In the genomic region with DNA sequence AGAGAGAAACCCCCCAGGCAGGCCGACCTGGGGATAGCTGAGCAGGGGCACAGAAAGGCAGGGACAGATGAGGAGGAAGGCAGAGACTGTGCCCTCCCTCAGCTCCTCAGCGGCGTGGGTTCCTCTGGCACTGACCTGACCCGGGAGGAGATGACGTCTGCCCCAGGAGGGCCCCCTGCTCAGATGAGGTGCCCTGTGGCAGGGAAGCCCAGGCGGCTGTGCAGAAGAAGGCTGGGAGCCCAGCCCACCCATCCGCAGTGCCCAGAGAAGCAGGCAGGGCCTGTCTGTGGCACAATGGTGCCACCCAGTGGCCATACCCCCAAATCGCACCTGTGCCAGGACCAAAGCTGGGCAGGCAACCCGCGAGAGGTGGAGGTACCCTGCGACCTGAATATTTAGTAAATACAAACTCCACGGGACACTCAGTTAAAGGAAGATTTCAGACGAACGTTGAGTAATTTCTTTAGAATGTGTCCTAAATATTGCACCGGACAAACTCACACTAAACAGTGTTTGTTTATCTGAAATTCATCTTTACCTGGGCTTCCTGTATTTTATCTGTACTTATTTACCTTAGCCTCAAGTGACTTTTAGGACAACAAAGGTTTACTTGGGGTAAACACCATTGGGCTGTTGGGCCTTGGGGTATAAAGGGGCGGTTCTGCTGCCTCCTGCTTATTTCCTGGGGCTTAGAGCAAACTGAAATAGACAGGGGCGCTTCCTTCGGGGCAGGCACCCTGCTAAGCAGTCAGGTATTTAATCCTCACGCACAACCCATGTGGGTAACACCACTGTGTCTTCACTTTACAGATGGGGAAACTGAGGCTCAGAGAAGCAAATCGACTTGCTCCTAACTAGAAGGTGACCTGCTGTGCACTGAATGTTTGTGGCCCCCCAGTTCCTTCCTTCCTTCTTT, we compare ENCODE assay signal across 8 cellular contexts. TPM values are rescaled to one million over a fixed set of nuclear protein-coding genes. Genes with fewer than 3 reads are reported as not detected.
DNase-seq lines count a peak whose midpoint lies in the region; ATAC-seq and TF ChIP-seq lines count a peak whose summit lies in the region.

No MANE protein-coding gene starts in this region.

- H3K9me3 ChIP-seq in esophagus squamous epithelium, result peaks cover 0 to 5% (median 0%) of the 10 kb centered on the region in 3 donors

- H3K27me3 ChIP-seq in esophagus squamous epithelium, result peaks cover 0 to 85% (median 0%) of the 10 kb centered on the region in 4 donors

- no peaks in the 10 kb centered on the region for H3K36me3 ChIP-seq in esophagus squamous epithelium

- WGBS in esophagus squamous epithelium, 2 donors, result 13% methylated on average over 18 to 20 of the region's 20 CpGs

- no peak overlapping the region for H3K4me3 Mint-ChIP-seq in nephron

- H3K27ac Mint-ChIP-seq in nephron, result no peak overlapping the region

- H3K27ac ChIP-seq in 22Rv1 (no peak overlapping the region), esophagus squamous epithelium (no peak overlapping the region)

- H3K4me3 ChIP-seq in GM12865 (ENCODE audit: low read depth, low read length), result no peak overlapping the region
- no peak overlapping the region for H3K4me3 ChIP-seq in esophagus squamous epithelium

- peaks cover 4% of the 10 kb centered on the region for H3K9me3 Mint-ChIP-seq in nephron

- no peak for TF ChIP-seq POLR2A in esophagus squamous epithelium (IDR thresholded peaks at IDR 0.05)

- H3K4me1 ChIP-seq in esophagus squamous epithelium, result no peaks in the 10 kb centered on the region

- DNase-seq in GM12865 (ENCODE audit: low read depth), result peak; percentile 52
- DNase-seq in NCI-H345 (lab: John Stamatoyannopoulos, UW), result peak; percentile 14
- DNase-seq in activated CD8-positive, alpha-beta memory T cell treated with anti-CD3 and anti-CD28 coated beads, Interleukin-2, amount 50 U/mL, for 4 hours, result peak; percentile 51
- DNase-seq in esophagus squamous epithelium (lab: John Stamatoyannopoulos, UW), result no peak
- peak; percentile 2 for DNase-seq in stromal cell of bone marrow (ENCODE audit: low read depth)

- ATAC-seq in HG02885 (IDR thresholded peaks at IDR 0.05; ENCODE audit: poor library complexity, unreplicated experiment), result peak; percentile 88

- TF ChIP-seq CTCF in 22Rv1 (IDR thresholded peaks at IDR 0.05) (peak; percentile 90), GM12865 (IDR thresholded peaks at IDR 0.05; ENCODE audit: insufficient read depth, low read depth, low read length, missing control alignments) (peak; percentile 91), esophagus squamous epithelium (IDR thresholded peaks at IDR 0.05) (peak; percentile 49 to 88 (median 75)), nephron (IDR thresholded peaks at IDR 0.05; ENCODE audit: unreplicated experiment in 3 of 3) (peak; percentile 85 to 92 (median 88))

- peaks cover 48% of the 10 kb centered on the region for H3K27me3 Mint-ChIP-seq in nephron (ENCODE audit: low read depth)

- H3K4me1 Mint-ChIP-seq in nephron, result no peaks in the 10 kb centered on the region

- no peaks in the 10 kb centered on the region for H3K36me3 Mint-ChIP-seq in nephron (ENCODE audit: low read depth)

- intact Hi-C loops in esophagus squamous epithelium (cut with DNase I), result loop anchor here (10.0 kb wide), 2 partner anchors 233 to 313 kb away; no protein-coding TSS in a partner anchor

RNA-seq across cellular contexts. Expression of gene HMX1, which starts 46.5 kb away (rescaled TPM):
- under 1 TPM in 1 of 4 donors, not detected in 3; 0.19 TPM for total RNA-seq in esophagus squamous epithelium
